2 cellular contexts compared by ENCODE assay signal in genomic region chr12:113056381-113056630, GRCh38.
TF ChIP-seq lines count a peak whose summit lies in the region.

No MANE protein-coding gene starts in this region.

TF ChIP-seq in liver, 16 proteins besides CTCF, POLR2A, EP300 and RAD21:
- no peak for TF ChIP-seq ATF3 (IDR thresholded peaks at IDR 0.05)
- no peak for TF ChIP-seq JUND (IDR thresholded peaks at IDR 0.05)
- no peak for TF ChIP-seq GABPA (IDR thresholded peaks at IDR 0.05 in 1 of 2, conservative IDR thresholded peaks at IDR 0.05 in 1 of 2)

TF ChIP-seq in HepG2, 621 proteins besides CTCF, POLR2A, EP300 and RAD21:
- TF ChIP-seq MIER2 (CRISPR knock-in tag; IDR thresholded peaks at IDR 0.05), result no peak
- TF ChIP-seq NFE2L1 (CRISPR knock-in tag; IDR thresholded peaks at IDR 0.05; ENCODE audit: borderline replicate concordance), result no peak
- TF ChIP-seq, protein P1, sequence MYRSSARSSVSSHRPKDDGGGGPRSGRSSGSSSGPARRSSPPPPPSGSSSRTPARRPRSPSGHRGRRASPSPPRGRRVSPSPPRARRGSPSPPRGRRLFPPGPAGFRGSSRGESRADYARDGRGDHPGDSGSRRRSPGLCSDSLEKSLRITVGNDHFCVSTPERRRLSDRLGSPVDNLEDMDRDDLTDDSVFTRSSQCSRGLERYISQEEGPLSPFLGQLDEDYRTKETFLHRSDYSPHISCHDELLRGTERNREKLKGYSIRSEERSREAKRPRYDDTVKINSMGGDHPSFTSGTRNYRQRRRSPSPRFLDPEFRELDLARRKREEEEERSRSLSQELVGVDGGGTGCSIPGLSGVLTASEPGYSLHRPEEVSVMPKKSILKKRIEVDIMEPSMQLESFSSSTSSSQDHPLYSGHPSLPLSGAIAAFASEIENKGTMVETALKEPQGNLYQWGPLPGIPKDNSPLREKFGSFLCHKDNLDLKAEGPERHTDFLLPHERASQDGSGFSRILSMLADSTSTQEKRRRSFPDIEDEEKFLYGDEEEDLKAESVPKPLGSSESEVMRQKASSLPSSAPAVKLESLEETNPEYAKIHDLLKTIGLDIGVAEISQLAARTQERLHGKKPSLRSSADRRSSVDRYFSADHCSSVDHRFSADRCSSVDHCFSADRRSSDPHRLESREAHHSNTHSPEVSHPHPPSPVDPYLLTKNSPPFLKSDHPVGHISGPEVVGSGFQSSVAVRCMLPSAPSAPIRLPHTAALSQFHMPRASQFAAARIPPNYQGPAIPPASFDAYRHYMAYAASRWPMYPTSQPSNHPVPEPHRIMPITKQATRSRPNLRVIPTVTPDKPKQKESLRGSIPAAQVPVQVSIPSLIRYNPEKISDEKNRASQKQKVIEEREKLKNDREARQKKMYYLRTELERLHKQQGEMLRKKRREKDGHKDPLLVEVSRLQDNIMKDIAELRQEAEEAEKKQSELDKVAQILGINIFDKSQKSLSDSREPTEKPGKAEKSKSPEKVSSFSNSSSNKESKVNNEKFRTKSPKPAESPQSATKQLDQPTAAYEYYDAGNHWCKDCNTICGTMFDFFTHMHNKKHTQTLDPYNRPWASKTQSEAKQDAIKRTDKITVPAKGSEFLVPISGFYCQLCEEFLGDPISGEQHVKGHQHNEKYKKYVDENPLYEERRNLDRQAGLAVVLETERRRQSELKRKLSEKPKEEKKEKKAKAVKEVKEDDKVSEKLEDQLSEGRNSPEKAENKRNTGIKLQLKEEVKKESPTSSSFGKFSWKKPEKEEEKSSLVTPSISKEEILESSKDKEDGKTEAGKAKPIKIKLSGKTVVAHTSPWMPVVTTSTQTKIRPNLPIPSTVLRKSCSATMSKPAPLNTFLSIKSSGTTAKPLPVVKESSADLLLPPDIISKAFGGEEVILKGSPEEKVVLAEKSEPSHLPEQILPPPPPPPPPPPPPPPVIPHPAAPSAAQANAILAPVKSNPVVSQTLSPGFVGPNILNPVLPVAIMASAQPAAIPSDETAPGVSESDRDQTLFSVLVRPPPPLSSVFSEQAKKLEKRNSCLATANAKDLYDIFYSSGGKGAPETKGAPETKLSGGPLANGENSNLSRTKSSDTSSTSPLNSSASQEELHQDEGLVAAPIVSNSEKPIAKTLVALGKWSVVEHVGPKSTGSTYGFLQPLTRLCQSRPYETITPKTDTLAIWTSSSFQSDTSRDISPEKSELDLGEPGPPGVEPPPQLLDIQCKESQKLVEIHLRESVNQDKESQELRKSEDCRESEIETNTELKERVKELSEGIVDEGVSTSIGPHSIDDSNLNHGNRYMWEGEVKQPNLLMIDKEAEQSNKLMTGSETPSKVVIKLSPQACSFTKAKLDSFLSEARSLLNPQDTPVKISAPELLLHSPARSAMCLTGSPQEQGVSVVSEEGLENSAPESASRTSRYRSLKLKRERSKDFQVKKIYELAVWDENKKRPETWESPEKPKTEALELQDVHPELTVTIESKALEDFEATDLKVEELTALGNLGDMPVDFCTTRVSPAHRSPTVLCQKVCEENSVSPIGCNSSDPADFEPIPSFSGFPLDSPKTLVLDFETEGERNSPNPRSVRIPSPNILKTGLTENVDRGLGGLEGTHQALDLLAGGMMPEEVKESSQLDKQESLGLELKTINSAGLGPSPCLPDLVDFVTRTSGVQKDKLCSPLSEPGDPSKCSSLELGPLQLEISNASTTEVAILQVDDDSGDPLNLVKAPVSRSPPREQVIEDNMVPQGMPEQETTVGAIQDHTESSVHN (CRISPR knock-in tag; IDR thresholded peaks at IDR 0.05), result no peak
- TF ChIP-seq RXRB (CRISPR knock-in tag; IDR thresholded peaks at IDR 0.05; ENCODE audit: borderline replicate concordance), result no peak
- TF ChIP-seq, protein P2, sequence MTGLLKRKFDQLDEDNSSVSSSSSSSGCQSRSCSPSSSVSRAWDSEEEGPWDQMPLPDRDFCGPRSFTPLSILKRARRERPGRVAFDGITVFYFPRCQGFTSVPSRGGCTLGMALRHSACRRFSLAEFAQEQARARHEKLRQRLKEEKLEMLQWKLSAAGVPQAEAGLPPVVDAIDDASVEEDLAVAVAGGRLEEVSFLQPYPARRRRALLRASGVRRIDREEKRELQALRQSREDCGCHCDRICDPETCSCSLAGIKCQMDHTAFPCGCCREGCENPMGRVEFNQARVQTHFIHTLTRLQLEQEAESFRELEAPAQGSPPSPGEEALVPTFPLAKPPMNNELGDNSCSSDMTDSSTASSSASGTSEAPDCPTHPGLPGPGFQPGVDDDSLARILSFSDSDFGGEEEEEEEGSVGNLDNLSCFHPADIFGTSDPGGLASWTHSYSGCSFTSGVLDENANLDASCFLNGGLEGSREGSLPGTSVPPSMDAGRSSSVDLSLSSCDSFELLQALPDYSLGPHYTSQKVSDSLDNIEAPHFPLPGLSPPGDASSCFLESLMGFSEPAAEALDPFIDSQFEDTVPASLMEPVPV (CRISPR knock-in tag; IDR thresholded peaks at IDR 0.05), result no peak
- no peak for TF ChIP-seq ZNF615 (CRISPR knock-in tag; IDR thresholded peaks at IDR 0.05; ENCODE audit: borderline replicate concordance)
- no peak for TF ChIP-seq ZNF709 (CRISPR knock-in tag; IDR thresholded peaks at IDR 0.05)
- TF ChIP-seq RCOR2 (CRISPR knock-in tag; IDR thresholded peaks at IDR 0.05), result no peak
- TF ChIP-seq, protein P3, sequence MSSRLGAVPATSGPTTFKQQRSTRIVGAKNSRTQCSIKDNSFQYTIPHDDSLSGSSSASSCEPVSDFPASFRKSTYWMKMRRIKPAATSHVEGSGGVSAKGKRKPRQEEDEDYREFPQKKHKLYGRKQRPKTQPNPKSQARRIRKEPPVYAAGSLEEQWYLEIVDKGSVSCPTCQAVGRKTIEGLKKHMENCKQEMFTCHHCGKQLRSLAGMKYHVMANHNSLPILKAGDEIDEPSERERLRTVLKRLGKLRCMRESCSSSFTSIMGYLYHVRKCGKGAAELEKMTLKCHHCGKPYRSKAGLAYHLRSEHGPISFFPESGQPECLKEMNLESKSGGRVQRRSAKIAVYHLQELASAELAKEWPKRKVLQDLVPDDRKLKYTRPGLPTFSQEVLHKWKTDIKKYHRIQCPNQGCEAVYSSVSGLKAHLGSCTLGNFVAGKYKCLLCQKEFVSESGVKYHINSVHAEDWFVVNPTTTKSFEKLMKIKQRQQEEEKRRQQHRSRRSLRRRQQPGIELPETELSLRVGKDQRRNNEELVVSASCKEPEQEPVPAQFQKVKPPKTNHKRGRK (CRISPR knock-in tag; IDR thresholded peaks at IDR 0.05), result no peak
- no peak for TF ChIP-seq MTA1 (CRISPR knock-in tag; IDR thresholded peaks at IDR 0.05; ENCODE audit: borderline replicate concordance)
- TF ChIP-seq HNRNPUL1 (IDR thresholded peaks at IDR 0.05; ENCODE audit: low read depth, low read length), result no peak
- no peak for TF ChIP-seq SMAD9 (CRISPR knock-in tag; IDR thresholded peaks at IDR 0.05)
- TF ChIP-seq ATF7 (IDR thresholded peaks at IDR 0.05), result no peak
- no peak for TF ChIP-seq ATF7 (CRISPR knock-in tag; IDR thresholded peaks at IDR 0.05)
- no peak for TF ChIP-seq MEF2D (CRISPR knock-in tag; IDR thresholded peaks at IDR 0.05)
